In the genomic region with DNA sequence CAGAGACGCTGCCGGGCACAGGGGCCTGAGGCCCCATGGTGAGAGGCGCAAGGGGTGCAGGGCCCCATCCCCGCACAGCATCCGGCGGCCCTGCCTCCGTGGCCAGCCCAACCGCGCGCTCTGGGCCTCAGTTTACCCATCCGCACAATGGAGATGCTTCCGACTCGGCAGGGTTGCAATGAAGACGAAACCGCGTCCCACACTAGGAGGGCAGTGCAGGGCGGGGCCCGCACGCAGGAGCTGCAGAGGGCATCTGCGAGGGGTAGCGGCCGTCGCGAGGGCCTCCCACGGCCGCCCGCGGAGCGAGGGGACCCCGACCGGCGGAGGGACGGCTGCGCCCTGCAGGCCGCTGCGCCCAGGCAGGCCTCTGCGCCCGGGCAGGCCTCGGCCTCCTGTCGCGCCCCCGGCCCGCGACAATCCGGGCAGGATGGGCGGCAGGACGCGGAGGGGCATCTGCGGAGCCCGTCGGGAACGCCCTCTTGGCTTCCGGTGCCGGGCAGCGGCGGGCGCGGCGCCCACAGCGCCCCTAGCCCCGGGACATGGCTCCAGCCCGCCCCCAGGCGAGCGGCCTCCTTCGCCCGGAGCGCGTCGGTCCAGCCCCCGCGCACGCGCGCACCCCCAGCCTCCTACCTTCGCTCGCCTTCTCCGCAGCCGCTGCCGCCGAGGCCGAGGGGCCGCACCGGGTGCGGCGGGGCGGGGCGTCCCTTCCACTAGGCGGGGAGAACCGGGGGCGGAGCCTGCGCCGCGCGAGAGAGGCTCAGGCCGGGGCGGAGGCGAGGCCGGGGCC, we compare ENCODE assay signal across 8 cellular contexts. TPM values are rescaled to one million over a fixed set of nuclear protein-coding genes. Genes with fewer than 3 reads are reported as not detected.
DNase-seq lines count a peak whose midpoint lies in the region; ATAC-seq, FAIRE-seq and TF ChIP-seq lines count a peak whose summit lies in the region.

No MANE protein-coding gene starts in this region.

- TF ChIP-seq CTCF in RWPE2 (IDR thresholded peaks at IDR 0.05; ENCODE audit: poor library complexity, severe bottlenecking) (peak; percentile 17), fibroblast of villous mesenchyme (IDR thresholded peaks at IDR 0.05; ENCODE audit: insufficient read depth, low read depth, low read length) (no peak), neural crest cell (conservative IDR thresholded peaks at IDR 0.05) (no peak)

- peak overlapping the region; percentile 7 for H3K27ac ChIP-seq in RWPE2 (ENCODE audit: poor library complexity, severe bottlenecking)

- FAIRE-seq in H54 (lab: Jason Lieb, UNC), result no peak

- peak; percentile 85 for DNase-seq in EH (ENCODE audit: low read depth)
- DNase-seq in H54 (ENCODE audit: insufficient read length, low spot score), result peak; percentile 68
- DNase-seq in M059J (ENCODE audit: low read depth), result peak; percentile 79
- DNase-seq in RWPE2 (ENCODE audit: low spot score), result peak; percentile 83
- peak; percentile 81 for DNase-seq in activated effector memory CD4-positive, alpha-beta T cell treated with Interleukin-2 at 50 U/mL for 16 hours
- DNase-seq in fibroblast of villous mesenchyme (ENCODE audit: low read depth), result peak; percentile 88
- peak; percentile 91 for DNase-seq in neural crest cell (ENCODE audit: low read depth, low spot score)
- DNase-seq in stimulated activated naive CD8-positive, alpha-beta T cell treated with anti-CD3 and anti-CD28 coated beads, Interleukin-15, amount 100 ng/mL, for 72 hours, result peak; percentile 89

- peak; percentile 19; the same call in 1 of the 2 replicates for TF ChIP-seq POLR2A in H54 (IDR thresholded peaks at IDR 0.05; ENCODE audit: low read depth, low read length)

- no peaks in the 10 kb centered on the region for H3K9me3 ChIP-seq in RWPE2 (ENCODE audit: severe bottlenecking)

- no peaks in the 10 kb centered on the region for H3K36me3 Mint-ChIP-seq in neural crest cell (ENCODE audit: low read depth)

- H3K27me3 ChIP-seq in RWPE2 (ENCODE audit: insufficient read depth, poor library complexity, severe bottlenecking), result no peaks in the 10 kb centered on the region

- no peaks in the 10 kb centered on the region for H3K4me1 ChIP-seq in RWPE2 (ENCODE audit: insufficient read depth, poor library complexity, severe bottlenecking)

- no peaks in the 10 kb centered on the region for H3K9me3 Mint-ChIP-seq in neural crest cell
- H3K9me3 Mint-ChIP-seq in stimulated activated naive CD8-positive, alpha-beta T cell treated with anti-CD3 and anti-CD28 coated beads, Interleukin-15, amount 100 ng/mL, for 72 hours, result no peaks in the 10 kb centered on the region

- no peak overlapping the region for H3K27ac Mint-ChIP-seq in neural crest cell (ENCODE audit: unreplicated experiment)
- peak overlapping the region; percentile 20 to 95 for H3K27ac Mint-ChIP-seq in stimulated activated naive CD8-positive, alpha-beta T cell treated with anti-CD3 and anti-CD28 coated beads, Interleukin-15, amount 100 ng/mL, for 72 hours

- H3K4me3 ChIP-seq in RWPE2 (ENCODE audit: severe bottlenecking) (peak overlapping the region; percentile 65), fibroblast of villous mesenchyme (ENCODE audit: low read depth, low read length) (peak overlapping the region; percentile 82)

- peak overlapping the region; percentile 89 for H3K4me3 Mint-ChIP-seq in neural crest cell
- H3K4me3 Mint-ChIP-seq in stimulated activated naive CD8-positive, alpha-beta T cell treated with anti-CD3 and anti-CD28 coated beads, Interleukin-15, amount 100 ng/mL, for 72 hours, result peak overlapping the region; percentile 90

- no peaks in the 10 kb centered on the region for H3K36me3 ChIP-seq in RWPE2 (ENCODE audit: low read depth)

- peak; percentile 92 for ATAC-seq in RWPE2 (ENCODE audit: low read depth)
- ATAC-seq in stimulated activated naive CD8-positive, alpha-beta T cell treated with anti-CD3 and anti-CD28 coated beads, Interleukin-15, amount 100 ng/mL, for 72 hours, result peak; percentile 93

- H3K4me1 Mint-ChIP-seq in neural crest cell, result peaks cover 16% of the 10 kb centered on the region
- peaks cover 49% of the 10 kb centered on the region for H3K4me1 Mint-ChIP-seq in stimulated activated naive CD8-positive, alpha-beta T cell treated with anti-CD3 and anti-CD28 coated beads, Interleukin-15, amount 100 ng/mL, for 72 hours

- H3K27me3 Mint-ChIP-seq in neural crest cell (ENCODE audit: low read depth), result no peaks in the 10 kb centered on the region
- no peaks in the 10 kb centered on the region for H3K27me3 Mint-ChIP-seq in stimulated activated naive CD8-positive, alpha-beta T cell treated with anti-CD3 and anti-CD28 coated beads, Interleukin-15, amount 100 ng/mL, for 72 hours

RNA-seq across cellular contexts. Expression of a gene that starts 15.3 kb away (rescaled TPM):
- not detected in 2 replicates for total RNA-seq in M059J (2014; rRNA removed; shearing (Covaris generic))
- total RNA-seq in fibroblast of villous mesenchyme (under 0.01 TPM in 1 of 2 replicates, not detected in the other), neural crest cell (2,478 and 3,042 TPM in 2 replicates)

RNA-seq across cellular contexts. Expression of a gene that starts 58.2 kb away (rescaled TPM):
- 70.6 and 105 TPM in 2 replicates for total RNA-seq in M059J (2014; rRNA removed; shearing (Covaris generic))
- 90.5 and 104 TPM in 2 replicates for total RNA-seq in fibroblast of villous mesenchyme
- 44.7 and 44.8 TPM in 2 replicates for total RNA-seq in neural crest cell

Comparison
In these comparisons a context has a peak if more than half of its experiments do, and no peak if none do; other contexts are left out.
1. Peak in every context shown above with its lines: DNase-seq, ATAC-seq, H3K4me3 ChIP-seq and H3K27ac ChIP-seq.
2. RNA of a gene that starts 15.3 kb away (total RNA-seq): 2,478 to 3,042 TPM in neural crest cell; not detected in M059J and under 0.01 TPM in fibroblast of villous mesenchyme; every median in the first group is over 1,000 times any median in the second.